ENCODE assay signal across 1 cellular context in genomic region chr9:77011973-77012817, GRCh38.
TF ChIP-seq lines count a peak whose summit lies in the region.

No MANE protein-coding gene starts in this region.

TF ChIP-seq in GM23338, 12 proteins besides CTCF, POLR2A, EP300 and RAD21 (continued from another document):
- TF ChIP-seq ZNF331 (CRISPR knock-in tag; IDR thresholded peaks at IDR 0.05; ENCODE audit: low read depth), result no peak
- no peak for TF ChIP-seq STAT1 (IDR thresholded peaks at IDR 0.05; ENCODE audit: unreplicated experiment)
- no peak for TF ChIP-seq EZH2phosphoT487 (IDR thresholded peaks at IDR 0.05; ENCODE audit: unreplicated experiment)
- TF ChIP-seq ZNF114 (CRISPR knock-in tag; IDR thresholded peaks at IDR 0.05), result no peak
- no peak for TF ChIP-seq NANOG (IDR thresholded peaks at IDR 0.05; ENCODE audit: borderline replicate concordance)
- peak; percentile 59 for TF ChIP-seq EZH2 (IDR thresholded peaks at IDR 0.05; ENCODE audit: low read depth, unreplicated experiment)
- no peak for TF ChIP-seq ETS1 (IDR thresholded peaks at IDR 0.05)
